11 cellular contexts compared by ENCODE assay signal in the genomic region with DNA sequence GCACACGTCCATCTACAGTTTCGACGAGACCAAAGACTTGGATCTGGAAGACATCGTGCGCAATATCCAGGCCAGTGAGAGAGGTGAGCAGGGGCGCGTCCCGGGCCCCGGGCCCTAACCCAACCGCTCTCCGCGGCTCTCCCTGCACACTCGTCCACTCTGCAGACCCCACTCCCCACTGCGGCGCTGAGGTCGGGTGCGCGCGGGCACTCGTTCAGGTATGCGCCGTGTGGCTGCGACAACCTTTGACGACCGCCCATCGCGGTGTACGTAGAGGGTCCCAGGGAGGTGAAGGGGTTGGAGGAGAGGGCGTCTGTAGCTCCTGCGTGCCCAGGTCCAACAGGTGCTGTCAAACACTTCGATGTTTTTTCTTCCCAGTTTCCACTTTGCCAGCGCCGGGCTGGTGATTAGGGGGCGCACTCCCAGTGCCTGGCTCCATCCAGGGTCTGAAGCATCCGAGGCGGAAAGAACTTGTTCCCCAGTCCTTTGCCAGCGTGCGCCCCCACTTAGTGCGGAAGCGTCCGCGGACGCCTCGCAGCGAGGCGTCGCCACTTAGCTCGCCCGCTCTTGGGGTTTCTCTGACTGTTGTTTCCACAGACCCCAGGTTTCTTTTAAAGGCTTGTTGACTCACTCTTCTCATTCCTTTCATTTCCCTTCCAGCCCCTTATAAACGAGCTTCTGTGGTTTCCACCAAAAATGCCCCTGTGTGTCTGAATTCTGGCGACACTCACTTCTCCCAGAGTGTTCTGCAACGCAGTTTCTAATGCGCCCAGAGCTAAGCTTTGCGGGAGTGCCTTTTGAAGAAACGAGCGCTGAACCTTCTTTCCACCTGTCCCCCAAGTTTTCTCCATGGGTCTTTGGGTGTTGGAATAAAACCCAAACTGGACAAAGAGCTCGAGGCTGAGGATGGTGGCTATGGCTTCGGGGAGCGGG. TPM values are rescaled to one million over a fixed set of nuclear protein-coding genes. Genes with fewer than 3 reads are reported as not detected.
DNase-seq lines count a peak whose midpoint lies in the region; ATAC-seq and TF ChIP-seq lines count a peak whose summit lies in the region.
"Had no signal": no experiment of that assay in that cellular context is flagged by ENCODE, and none has a peak within 500 bp of the region (broad histone marks: within the 10 kb centered on the region; RNA-seq: fewer than 3 reads in every experiment).

No MANE protein-coding gene starts in this region.

- peak; percentile 66 for DNase-seq in H7
- DNase-seq in activated T-helper 1 cell treated with anti-CD3 and anti-CD28 coated beads, Interleukin-12 subunit alpha, Interleukin-12 subunit beta, Interleukin-2, Interleukin-4 antibody, amounts not matched to agents 30 ng/mL and 10 ng/mL and 1 ng/mL, durations not matched to agents 14 hours and 24 hours and 36 hours (ENCODE audit: low spot score) = no peak
- peak; percentile 23 for DNase-seq in iPS-NIHi11 (ENCODE audit: low spot score)
- DNase-seq in spleen = no peak
- DNase-seq in NCI-H524 treated with DMSO at 0.1 percent for 48 hours (lab: John Stamatoyannopoulos, UW) = no peak
- no peak for DNase-seq in omental fat pad (ENCODE audit: low spot score)
- DNase-seq: activated effector memory CD4-positive, alpha-beta T cell treated with Interleukin-2 at 50 U/mL for 16 hours; NCI-H2227 treated with DMSO at 0.1 percent for 48 hours; stimulated activated CD4-positive, alpha-beta T cell treated with anti-CD3 and anti-CD28 coated beads, Interleukin-12 subunit alpha, Interleukin-12 subunit beta, amount 100 ng/mL, for 4 hours had no signal

- H3K9me3 Mint-ChIP-seq in activated T-helper 1 cell treated with anti-CD3 and anti-CD28 coated beads, Interleukin-12 subunit alpha, Interleukin-12 subunit beta, Interleukin-2, Interleukin-4 antibody, amounts not matched to agents 30 ng/mL and 10 ng/mL and 1 ng/mL, durations not matched to agents 14 hours and 24 hours and 36 hours = no peaks in the 10 kb centered on the region

- TF ChIP-seq POLR2A in spleen (IDR thresholded peaks at IDR 0.05) = no peak

- peak overlapping the region; percentile 61 for H3K27ac Mint-ChIP-seq in activated T-helper 1 cell treated with anti-CD3 and anti-CD28 coated beads, Interleukin-12 subunit alpha, Interleukin-12 subunit beta, Interleukin-2, Interleukin-4 antibody, amounts not matched to agents 30 ng/mL and 10 ng/mL and 1 ng/mL, durations not matched to agents 14 hours and 24 hours and 36 hours

- H3K36me3 Mint-ChIP-seq in activated T-helper 1 cell treated with anti-CD3 and anti-CD28 coated beads, Interleukin-12 subunit alpha, Interleukin-12 subunit beta, Interleukin-2, Interleukin-4 antibody, amounts not matched to agents 30 ng/mL and 10 ng/mL and 1 ng/mL, durations not matched to agents 14 hours and 24 hours and 36 hours (ENCODE audit: low read depth) = peaks cover 2% of the 10 kb centered on the region

- ATAC-seq in GM21786 (IDR thresholded peaks at IDR 0.05; ENCODE audit: unreplicated experiment) (no peak), HG02973 (IDR thresholded peaks at IDR 0.05; ENCODE audit: unreplicated experiment) (no peak), omental fat pad (ENCODE audit: low FRiP score) (no peak)

- H3K36me3 ChIP-seq in H7 (replicated peaks; ENCODE audit: control insufficient read depth, insufficient read depth, low read length) = no peaks in the 10 kb centered on the region
- H3K36me3 ChIP-seq in spleen = no peaks in the 10 kb centered on the region

- H3K4me3 ChIP-seq in H7 (ENCODE audit: insufficient read depth, low read depth, low read length) (peak overlapping the region; percentile 28; the same call in 1 of the 2 replicates), spleen (peak overlapping the region; percentile 38 to 85 (median 58))

- peaks cover 15 to 66% (median 53%) of the 10 kb centered on the region in 6 donors for H3K4me1 ChIP-seq in spleen

- peaks cover 72% of the 10 kb centered on the region for H3K27me3 Mint-ChIP-seq in activated T-helper 1 cell treated with anti-CD3 and anti-CD28 coated beads, Interleukin-12 subunit alpha, Interleukin-12 subunit beta, Interleukin-2, Interleukin-4 antibody, amounts not matched to agents 30 ng/mL and 10 ng/mL and 1 ng/mL, durations not matched to agents 14 hours and 24 hours and 36 hours (ENCODE audit: insufficient read depth)

- WGBS in spleen, 5 donors = 1 to 5% (median 2%) methylated on average over 55 to 59 of the region's 59 CpGs

- H3K27ac ChIP-seq in spleen = peak overlapping the region in 3 of 8 donors; percentile 40 to 58 (median 41)

- no peak overlapping the region for H3K4me3 Mint-ChIP-seq in activated T-helper 1 cell treated with anti-CD3 and anti-CD28 coated beads, Interleukin-12 subunit alpha, Interleukin-12 subunit beta, Interleukin-2, Interleukin-4 antibody, amounts not matched to agents 30 ng/mL and 10 ng/mL and 1 ng/mL, durations not matched to agents 14 hours and 24 hours and 36 hours

- intact Hi-C loops in activated T-helper 1 cell treated with anti-CD3 and anti-CD28 coated beads, Interleukin-12 subunit alpha, Interleukin-12 subunit beta, Interleukin-2, Interleukin-4 antibody, amounts not matched to agents 30 ng/mL and 10 ng/mL and 1 ng/mL, durations not matched to agents 14 hours and 24 hours and 36 hours (cut with micrococcal nuclease) = no loop called here
- intact Hi-C loops in spleen (cut with DNase I; ENCODE audit: low total_unique reads) = no loop called here

- H3K4me1 Mint-ChIP-seq in activated T-helper 1 cell treated with anti-CD3 and anti-CD28 coated beads, Interleukin-12 subunit alpha, Interleukin-12 subunit beta, Interleukin-2, Interleukin-4 antibody, amounts not matched to agents 30 ng/mL and 10 ng/mL and 1 ng/mL, durations not matched to agents 14 hours and 24 hours and 36 hours (ENCODE audit: low read depth) = peaks cover 30% of the 10 kb centered on the region

- TF ChIP-seq CTCF in spleen (IDR thresholded peaks at IDR 0.05 in 8 of 11, conservative IDR thresholded peaks at IDR 0.05 in 3 of 11) = peak in 1 of 11 experiments; percentile 18
- TF ChIP-seq CTCF in omental fat pad (IDR thresholded peaks at IDR 0.05) = no peak

- peaks cover 76% of the 10 kb centered on the region for H3K27me3 ChIP-seq in H7 (ENCODE audit: control insufficient read depth, insufficient read depth, low read length)
- H3K27me3 ChIP-seq in spleen (replicated peaks in 1 of 7) = peaks cover 0 to 73% (median 33%) of the 10 kb centered on the region in 7 donors

- H3K9me3 ChIP-seq in spleen = peaks cover 0 to 5% (median 0%) of the 10 kb centered on the region in 8 donors

RNA-seq across cellular contexts. Expression of gene NPR3, which starts 1.6 kb away (rescaled TPM):
- total RNA-seq in H7 (2014; rRNA removed; shearing (Covaris generic)) = 0.04 and 0.07 TPM in 2 replicates
- total RNA-seq in activated T-helper 1 cell treated with anti-CD3 and anti-CD28 coated beads, Interleukin-12 subunit alpha, Interleukin-12 subunit beta, Interleukin-2, Interleukin-4 antibody, amounts not matched to agents 30 ng/mL and 10 ng/mL and 1 ng/mL, durations not matched to agents 14 hours and 24 hours and 36 hours = not detected in 2 replicates
- total RNA-seq in spleen = 10 to 100 TPM in 5 of 7 donors, 1 to 10 TPM in 2; 5.4 to 52.4 (median 20.3) TPM
- 1 to 10 TPM in 1 of 3 donors, under 1 TPM in 2; 0.30 to 3.1 (median 0.94) TPM for polyA plus RNA-seq in spleen
- total RNA-seq in omental fat pad = 10 to 100 TPM in 1 of 4 donors, 1 to 10 TPM in 3; 4.6 to 11.8 (median 6.5) TPM

Comparison
In these comparisons a context has a peak if more than half of its experiments do, and no peak if none do; other contexts are left out.
1. DNase-seq: peak in H7 (single experiment) and iPS-NIHi11 (single experiment); none in activated T-helper 1 cell treated with anti-CD3 and anti-CD28 coated beads, Interleukin-12 subunit alpha, Interleukin-12 subunit beta, Interleukin-2, Interleukin-4 antibody, amounts not matched to agents 30 ng/mL and 10 ng/mL and 1 ng/mL, durations not matched to agents 14 hours and 24 hours and 36 hours (single experiment), spleen (single experiment), NCI-H524 treated with DMSO at 0.1 percent for 48 hours (single experiment) and omental fat pad (single experiment).